ENCODE assay signal across 1 cellular context in the genomic region with DNA sequence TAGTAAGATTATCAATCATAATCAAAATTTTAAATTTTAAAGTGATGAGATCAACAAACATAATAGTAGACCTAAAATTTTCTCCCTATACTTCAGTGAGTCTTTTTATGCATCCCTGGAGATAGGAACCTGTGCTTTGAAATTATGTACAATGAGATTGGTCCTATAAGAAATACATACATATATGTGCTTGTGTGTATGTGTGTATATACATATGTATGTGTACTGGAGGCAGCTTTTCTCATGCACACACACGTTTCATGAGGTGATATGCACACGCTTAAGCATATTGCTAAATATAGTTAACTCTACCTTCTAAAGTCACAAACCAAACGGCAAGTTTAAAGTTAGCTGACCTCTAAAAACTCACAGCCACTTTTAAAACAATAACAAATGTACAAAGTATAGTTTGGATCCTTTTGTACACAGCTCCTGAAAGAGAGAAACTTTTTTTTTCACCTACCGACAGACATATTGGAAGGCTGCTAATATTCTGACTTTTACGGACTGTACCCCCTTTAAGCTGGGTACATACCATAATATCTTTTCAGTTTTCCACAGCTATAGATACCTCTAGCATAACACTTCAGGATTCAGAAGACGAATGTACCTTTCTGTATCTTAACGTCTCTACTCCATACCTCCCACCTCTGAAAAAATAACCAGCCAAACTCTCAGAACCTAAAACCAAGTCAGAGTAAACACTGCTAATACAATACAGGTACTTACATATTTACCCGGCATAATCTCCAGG.
TF ChIP-seq lines count a peak whose summit lies in the region.

No MANE protein-coding gene starts in this region.

TF ChIP-seq in SK-N-SH, 30 proteins besides CTCF, POLR2A, EP300 and RAD21 (continued from another document):
- TF ChIP-seq, protein P1, sequence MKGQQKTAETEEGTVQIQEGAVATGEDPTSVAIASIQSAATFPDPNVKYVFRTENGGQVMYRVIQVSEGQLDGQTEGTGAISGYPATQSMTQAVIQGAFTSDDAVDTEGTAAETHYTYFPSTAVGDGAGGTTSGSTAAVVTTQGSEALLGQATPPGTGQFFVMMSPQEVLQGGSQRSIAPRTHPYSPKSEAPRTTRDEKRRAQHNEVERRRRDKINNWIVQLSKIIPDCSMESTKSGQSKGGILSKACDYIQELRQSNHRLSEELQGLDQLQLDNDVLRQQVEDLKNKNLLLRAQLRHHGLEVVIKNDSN (IDR thresholded peaks at IDR 0.05; ENCODE audit: borderline replicate concordance, low read depth) = no peak
